In genomic region chr7:93757421-93757820, GRCh38 we compare ENCODE assay signal across 20 cellular contexts.
DNase-seq lines count a peak whose midpoint lies in the region; ATAC-seq and TF ChIP-seq lines count a peak whose summit lies in the region.
"Had no signal": no experiment of that assay in that cellular context is flagged by ENCODE, and none has a peak within 500 bp of the region (broad histone marks: within the 10 kb centered on the region; RNA-seq: fewer than 3 reads in every experiment).

No MANE protein-coding gene starts in this region.

- no peaks in the 10 kb centered on the region for H3K27me3 Mint-ChIP-seq in nephron (ENCODE audit: low read depth)
- H3K27me3 Mint-ChIP-seq: CD4-positive, CD25-positive, alpha-beta regulatory T cell had no signal

- no peaks in the 10 kb centered on the region for H3K36me3 Mint-ChIP-seq in nephron (ENCODE audit: low read depth)
- H3K36me3 Mint-ChIP-seq: CD4-positive, CD25-positive, alpha-beta regulatory T cell had no signal

- TF ChIP-seq CTCF in epithelial cell of proximal tubule (conservative IDR thresholded peaks at IDR 0.05; ENCODE audit: low read depth, low read length) (no peak), nephron (IDR thresholded peaks at IDR 0.05; ENCODE audit: unreplicated experiment in 3 of 3) (no peak)

- no peaks in the 10 kb centered on the region for H3K9me3 Mint-ChIP-seq in nephron

- H3K4me3 Mint-ChIP-seq in nephron = no peak overlapping the region
- H3K4me3 Mint-ChIP-seq: CD4-positive, CD25-positive, alpha-beta regulatory T cell had no signal

- peak overlapping the region in 2 of 3 experiments; percentile 62 to 69 for H3K27ac Mint-ChIP-seq in nephron
- H3K27ac Mint-ChIP-seq: CD4-positive, CD25-positive, alpha-beta regulatory T cell had no signal

- H3K4me1 Mint-ChIP-seq in nephron = no peaks in the 10 kb centered on the region
- H3K4me1 Mint-ChIP-seq: CD4-positive, CD25-positive, alpha-beta regulatory T cell had no signal

- no peak overlapping the region for H3K27ac ChIP-seq in caudate nucleus (ENCODE audit: low read depth, low read length)

- no peak overlapping the region for H3K4me3 ChIP-seq in epithelial cell of proximal tubule (ENCODE audit: low read depth, low read length)
- H3K4me3 ChIP-seq: MG63 had no signal

- DNase-seq in EH (ENCODE audit: low read depth) (peak; percentile 2), amniotic epithelial cell (ENCODE audit: low read depth) (peak; percentile 11), epithelial cell of proximal tubule (ENCODE audit: low read depth) (peak; percentile 48), NCI-H1417 treated with DMSO at 0.1 percent for 48 hours (lab: John Stamatoyannopoulos, UW) (no peak), caudate nucleus (lab: John Stamatoyannopoulos, UW) (no peak), activated T-cell treated with anti-CD3 and anti-CD28 coated beads for 4 hours (no peak)
- DNase-seq: AML-193; Calu3; CD4-positive, CD25-positive, alpha-beta regulatory T cell; KBM-7; MG63; NCI-H1092 treated with DMSO at 0.1 percent for 48 hours; NCI-H187; NCI-H2171; NCI-H446 treated with DMSO at 0.1 percent for 48 hours; NCI-H748 treated with DMSO at 0.1 percent for 48 hours; PC-3; Right ventricle myocardium superior had no signal

- no peak for ATAC-seq in GM19397 (IDR thresholded peaks at IDR 0.05; ENCODE audit: unreplicated experiment)
- ATAC-seq: PC-3 had no signal

Comparison
In these comparisons a context has a peak if more than half of its experiments do, and no peak if none do; other contexts are left out.
1. DNase-seq: peak in EH (single experiment), amniotic epithelial cell (single experiment) and epithelial cell of proximal tubule (single experiment); none in NCI-H1417 treated with DMSO at 0.1 percent for 48 hours (single experiment), caudate nucleus (0 of 61) and activated T-cell treated with anti-CD3 and anti-CD28 coated beads for 4 hours (single experiment).